8 cellular contexts compared by ENCODE assay signal in the genomic region with DNA sequence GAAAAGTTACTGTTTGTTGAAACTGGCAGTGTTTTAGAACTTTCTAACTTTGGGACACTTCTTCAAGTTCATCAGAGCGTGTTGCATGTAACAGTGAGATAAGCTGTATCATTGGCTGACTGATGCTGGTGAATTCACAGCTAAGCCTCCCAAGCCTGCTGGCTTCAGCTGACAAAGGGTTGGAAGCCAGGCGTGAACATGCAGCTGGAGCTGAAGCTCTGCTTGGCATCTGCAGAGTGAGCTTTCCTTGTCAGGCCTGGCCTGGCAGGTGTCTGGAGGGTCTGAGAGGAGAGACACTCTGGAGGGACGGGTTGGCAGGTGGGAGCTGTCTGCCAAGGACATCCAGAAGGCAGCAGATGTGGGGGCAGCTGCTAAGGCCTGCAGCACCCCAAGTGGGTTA. TPM values are rescaled to one million over a fixed set of nuclear protein-coding genes. Genes with fewer than 3 reads are reported as not detected.
DNase-seq lines count a peak whose midpoint lies in the region; ATAC-seq, FAIRE-seq and TF ChIP-seq lines count a peak whose summit lies in the region.

No MANE protein-coding gene starts in this region.

- no peak overlapping the region for H2AFZ ChIP-seq in HepG2 (ENCODE audit: low read length)

- H4K20me1 ChIP-seq in HepG2 (ENCODE audit: insufficient read depth, low read length), result no peaks in the 10 kb centered on the region

- H3K27ac Mint-ChIP-seq in IgD-negative memory B cell, result peak overlapping the region; percentile 90 to 98 (median 97)
- H3K27ac Mint-ChIP-seq in activated CD8-positive, alpha-beta T cell treated with anti-CD3 and anti-CD28 coated beads, Interleukin-2, amount 10 ng/mL, durations not matched to agents 7 days and 5 days, result peak overlapping the region; percentile 92

- H3K27me3 ChIP-seq in BJ (ENCODE audit: control insufficient read depth, insufficient read depth, low read length) (no peaks in the 10 kb centered on the region), HepG2 (ENCODE audit: control insufficient read depth in 1 of 2, insufficient read depth in 2 of 2, low read length in 2 of 2) (peaks cover 0 to 34% of the 10 kb centered on the region in 2 experiments; a peak in 2 of 5 replicates), small intestine (ENCODE audit: control insufficient read depth in 2 of 2, insufficient read depth in 2 of 2, low read length in 2 of 2) (no peaks in the 10 kb centered on the region)

- peak overlapping the region; percentile 73 for H3K4me2 ChIP-seq in HepG2 (ENCODE audit: low read depth, low read length)

- FAIRE-seq in HepG2 (lab: Jason Lieb, UNC) (no peak), small intestine (lab: Jason Lieb, UNC) (no peak)

- intact Hi-C loops in HepG2 (cut with micrococcal nuclease; ENCODE audit: unreplicated experiment), result no loop called here

- H3K27ac ChIP-seq in HepG2 (ENCODE audit: extremely low read length, insufficient read depth, low read length) (no peak overlapping the region), small intestine (ENCODE audit: low read depth in 1 of 2, low read length in 1 of 2) (peak overlapping the region in 1 of 2 donors; percentile 89)

- H3K36me3 ChIP-seq in BJ (ENCODE audit: control insufficient read depth, insufficient read depth, low read length), result peaks cover 3% of the 10 kb centered on the region
- no peaks in the 10 kb centered on the region for H3K36me3 ChIP-seq in HepG2 (replicated peaks in 1 of 2; ENCODE audit: control insufficient read depth in 1 of 2, insufficient read depth in 2 of 2, low read length in 2 of 2)
- no peaks in the 10 kb centered on the region for H3K36me3 ChIP-seq in small intestine (ENCODE audit: control insufficient read depth in 2 of 2, insufficient read depth in 2 of 2, low read length in 2 of 2)

- no peak overlapping the region for H3K9ac ChIP-seq in HepG2 (ENCODE audit: insufficient read depth, low read depth, low read length)

- peaks cover 2% of the 10 kb centered on the region for H3K36me3 Mint-ChIP-seq in IgD-negative memory B cell
- peaks cover 7% of the 10 kb centered on the region for H3K36me3 Mint-ChIP-seq in activated CD8-positive, alpha-beta T cell treated with anti-CD3 and anti-CD28 coated beads, Interleukin-2, amount 10 ng/mL, durations not matched to agents 7 days and 5 days (ENCODE audit: low read depth)

- in situ Hi-C loops in HepG2 (cut with HindIII; ENCODE audit: extremely low pct_ligation_motif_present, low pct_unique_long_range_greater_than_20kb), result no loop called here

- CTCF ChIA-PET in BJ (lab: Yijun Ruan, JAX), result interaction anchor here (0.7 to 1.7 kb wide), 4 partner anchors 8 to 842 kb away, joined by 3 to 4 read pairs (median 4); no protein-coding TSS in a partner anchor
- CTCF ChIA-PET in activated CD8-positive, alpha-beta T cell treated with anti-CD3 and anti-CD28 coated beads, Interleukin-2, amount 10 ng/mL, durations not matched to agents 7 days and 5 days (lab: Charles Lee), result interaction anchor here (1.1 to 6.1 kb wide), 6 partner anchors 15 to 198 kb away, joined by 3 to 59 read pairs (median 10); a partner anchor contains a TSS
- CTCF ChIA-PET in HepG2 (lab: Yijun Ruan, JAX; ENCODE audit: low intra/inter-chr PET ratio, low total read pairs), result no interaction called here

- TF ChIP-seq POLR2A in HepG2 (IDR thresholded peaks at IDR 0.05; ENCODE audit: insufficient read depth in 1 of 2, low read depth in 2 of 2, low read length in 2 of 2), result no peak

- TF ChIP-seq EP300 in HepG2 (IDR thresholded peaks at IDR 0.05; ENCODE audit: low read depth in 2 of 2, low read length in 2 of 2) (no peak), HepG2 (CRISPR knock-in tag; IDR thresholded peaks at IDR 0.05; ENCODE audit: borderline replicate concordance) (no peak)

- H3K9me3 ChIP-seq in HepG2 (ENCODE audit: low read length), result no peaks in the 10 kb centered on the region
- no peaks in the 10 kb centered on the region for H3K9me3 ChIP-seq in small intestine (ENCODE audit: control insufficient read depth, low read depth)

- TF ChIP-seq RAD21 in HepG2 (CRISPR knock-in tag; IDR thresholded peaks at IDR 0.05), result no peak

- no peak for TF ChIP-seq CTCF in BJ (IDR thresholded peaks at IDR 0.05; ENCODE audit: insufficient read depth, low read depth, low read length)
- TF ChIP-seq CTCF in HepG2 (CRISPR knock-in tag; IDR thresholded peaks at IDR 0.05), result no peak

- 52% methylated on average over 3 of the region's 3 CpGs for WGBS in HepG2 (ENCODE audit: low lambda C conversion rate)
- 60 to 74% (median 68%) methylated on average over 3 of the region's 3 CpGs for WGBS in small intestine, 3 donors

- peak overlapping the region; percentile 91 to 98 (median 96) for H3K4me3 Mint-ChIP-seq in IgD-negative memory B cell
- peak overlapping the region; percentile 85 for H3K4me3 Mint-ChIP-seq in activated CD8-positive, alpha-beta T cell treated with anti-CD3 and anti-CD28 coated beads, Interleukin-2, amount 10 ng/mL, durations not matched to agents 7 days and 5 days

- peak overlapping the region; percentile 46 for H3K4me3 ChIP-seq in BJ (ENCODE audit: low read depth, low read length)
- no peak overlapping the region for H3K4me3 ChIP-seq in HepG2 (replicated peaks in 1 of 3; ENCODE audit: insufficient read depth in 1 of 3, low read depth in 2 of 3, low read length in 3 of 3)
- peak overlapping the region in 1 of 2 donors; percentile 6 for H3K4me3 ChIP-seq in small intestine (ENCODE audit: low read depth in 1 of 2, low read length in 2 of 2)

- H3K4me1 Mint-ChIP-seq in IgD-negative memory B cell, result peaks cover 55 to 62% (median 57%) of the 10 kb centered on the region in 3 donors
- H3K4me1 Mint-ChIP-seq in activated CD8-positive, alpha-beta T cell treated with anti-CD3 and anti-CD28 coated beads, Interleukin-2, amount 10 ng/mL, durations not matched to agents 7 days and 5 days (ENCODE audit: low read depth), result peaks cover 62% of the 10 kb centered on the region

- ATAC-seq in activated CD8-positive, alpha-beta T cell treated with anti-CD3 and anti-CD28 coated beads, Interleukin-2, amount 10 ng/mL, durations not matched to agents 7 days and 5 days, result peak; percentile 6
- ATAC-seq in HepG2 (no peak), HG03342 (IDR thresholded peaks at IDR 0.05; ENCODE audit: unreplicated experiment) (no peak), GM18870 (IDR thresholded peaks at IDR 0.05; ENCODE audit: unreplicated experiment) (no peak)

- POLR2A ChIA-PET in BJ (lab: Charles Lee) (no interaction called here), HepG2 (lab: Yijun Ruan, JAX) (no interaction called here)
- POLR2A ChIA-PET in activated CD8-positive, alpha-beta T cell treated with anti-CD3 and anti-CD28 coated beads, Interleukin-2, amount 10 ng/mL, durations not matched to agents 7 days and 5 days (lab: Charles Lee), result interaction anchor here (0.6 to 4.8 kb wide), 5 partner anchors 15 to 84 kb away, joined by 3 to 29 read pairs (median 3); a partner anchor contains a TSS

- BruUV-seq in HepG2 (replicated peaks; lab: Mats Ljungman, UMichigan), result no TSS peak

- no peaks in the 10 kb centered on the region for H3K27me3 Mint-ChIP-seq in IgD-negative memory B cell
- peaks cover 12% of the 10 kb centered on the region for H3K27me3 Mint-ChIP-seq in activated CD8-positive, alpha-beta T cell treated with anti-CD3 and anti-CD28 coated beads, Interleukin-2, amount 10 ng/mL, durations not matched to agents 7 days and 5 days (ENCODE audit: low read depth)

- H3K4me1 ChIP-seq in HepG2 (ENCODE audit: insufficient read depth, low read length), result peaks cover 21% of the 10 kb centered on the region
- H3K4me1 ChIP-seq in small intestine (ENCODE audit: control insufficient read depth in 2 of 2, insufficient read depth in 1 of 2, low read depth in 1 of 2, low read length in 1 of 2), result peaks cover 4 to 14% of the 10 kb centered on the region in 2 donors

- DNase-seq in BJ (ENCODE audit: low read depth) (no peak), HepG2 (ENCODE audit: low spot score) (no peak), A172 (ENCODE audit: low spot score) (no peak), small intestine (no peak)
- DNase-seq in activated CD8-positive, alpha-beta T cell treated with anti-CD3 and anti-CD28 coated beads, Interleukin-2, amount 10 ng/mL, durations not matched to agents 7 days and 5 days, result peak; percentile 23

- no peaks in the 10 kb centered on the region for H3K79me2 ChIP-seq in HepG2 (ENCODE audit: insufficient read depth, low read length)

- no peaks in the 10 kb centered on the region for H3K9me3 Mint-ChIP-seq in IgD-negative memory B cell
- no peaks in the 10 kb centered on the region for H3K9me3 Mint-ChIP-seq in activated CD8-positive, alpha-beta T cell treated with anti-CD3 and anti-CD28 coated beads, Interleukin-2, amount 10 ng/mL, durations not matched to agents 7 days and 5 days (ENCODE audit: insufficient read depth)

RNA-seq across cellular contexts. Expression of a gene that starts 1.5 kb away (rescaled TPM):
- polyA plus RNA-seq in BJ (2011; rRNA removed) (9.5 and 11.1 TPM in 2 replicates), IgD-negative memory B cell (30.7 TPM), HepG2 (2011; rRNA removed) (1.3 and 2.3 TPM in 2 replicates), small intestine (1 to 10 TPM; 2.7 to 5.1 (median 4.0) TPM)
- 15.8 and 17.3 TPM in 2 replicates for polyA minus RNA-seq in BJ (2011; rRNA and poly(A)+ RNA removed)
- 10 to 100 TPM; 11.9 to 12.3 TPM for total RNA-seq in activated CD8-positive, alpha-beta T cell treated with anti-CD3 and anti-CD28 coated beads, Interleukin-2, amount 10 ng/mL, durations not matched to agents 7 days and 5 days
- total RNA-seq in HepG2 (2016; rRNA removed; fragmentation: Illumina TruSeq; extraction: Trizol), result 0.31 and 0.33 TPM in 2 replicates
- 0.30 TPM in 1 of 2 replicates, not detected in the other for total RNA-seq in HepG2 (2016; cell fraction: cytosol; rRNA removed; fragmentation: Illumina TruSeq; extraction: Trizol; ENCODE audit: low read depth)
- 0.32 and 0.59 TPM in 2 replicates for total RNA-seq in HepG2 (2016; cell fraction: insoluble cytoplasmic fraction; rRNA removed; fragmentation: Illumina TruSeq; extraction: Trizol)
- 0.22 and 0.55 TPM in 2 replicates for total RNA-seq in HepG2 (2016; cell fraction: membrane; rRNA removed; fragmentation: Illumina TruSeq; extraction: Trizol)
- total RNA-seq in HepG2 (2016; cell fraction: nucleus; rRNA removed; fragmentation: Illumina TruSeq; extraction: Trizol), result 0.50 and 0.75 TPM in 2 replicates
- polyA plus RNA-seq in HepG2 (2011; cell fraction: cytosol; rRNA removed), result 1.3 TPM in 2 replicates
- polyA plus RNA-seq in HepG2 (2011; cell fraction: nucleus; rRNA removed), result 4.0 and 6.8 TPM in 2 replicates
- polyA plus RNA-seq in HepG2 (2012), result 0.68 and 0.98 TPM in 2 replicates
- not detected in 2 replicates for polyA plus RNA-seq in HepG2 (2016; cell fraction: cytosol; fragmentation: Illumina TruSeq; extraction: Trizol; ENCODE audit: low read depth)
- 0.26 and 0.58 TPM in 2 replicates for polyA plus RNA-seq in HepG2 (2016; cell fraction: insoluble cytoplasmic fraction; fragmentation: Illumina TruSeq; extraction: Trizol; ENCODE audit: low read depth)
- polyA plus RNA-seq in HepG2 (2016; cell fraction: membrane; fragmentation: Illumina TruSeq; extraction: Trizol; ENCODE audit: low read depth), result 0.08 and 0.31 TPM in 2 replicates
- polyA plus RNA-seq in HepG2 (2016; cell fraction: nucleus; fragmentation: Illumina TruSeq; extraction: Trizol; ENCODE audit: insufficient read depth, low read depth), result 0.57 and 0.97 TPM in 2 replicates
- polyA minus RNA-seq in HepG2 (2011; rRNA and poly(A)+ RNA removed; ENCODE audit: low replicate concordance), result 5.9 TPM in 2 replicates
- polyA minus RNA-seq in HepG2 (2011; cell fraction: cytosol; rRNA and poly(A)+ RNA removed), result 1.8 and 2.4 TPM in 2 replicates
- polyA minus RNA-seq in HepG2 (2011; cell fraction: nucleus; rRNA and poly(A)+ RNA removed), result 7.9 and 9.4 TPM in 2 replicates
- 1.6 and 3.9 TPM in 2 replicates for total RNA-seq in A172 (2014; rRNA removed; shearing (Covaris generic))
